ENCODE assay signal across 1 cellular context in the genomic region with DNA sequence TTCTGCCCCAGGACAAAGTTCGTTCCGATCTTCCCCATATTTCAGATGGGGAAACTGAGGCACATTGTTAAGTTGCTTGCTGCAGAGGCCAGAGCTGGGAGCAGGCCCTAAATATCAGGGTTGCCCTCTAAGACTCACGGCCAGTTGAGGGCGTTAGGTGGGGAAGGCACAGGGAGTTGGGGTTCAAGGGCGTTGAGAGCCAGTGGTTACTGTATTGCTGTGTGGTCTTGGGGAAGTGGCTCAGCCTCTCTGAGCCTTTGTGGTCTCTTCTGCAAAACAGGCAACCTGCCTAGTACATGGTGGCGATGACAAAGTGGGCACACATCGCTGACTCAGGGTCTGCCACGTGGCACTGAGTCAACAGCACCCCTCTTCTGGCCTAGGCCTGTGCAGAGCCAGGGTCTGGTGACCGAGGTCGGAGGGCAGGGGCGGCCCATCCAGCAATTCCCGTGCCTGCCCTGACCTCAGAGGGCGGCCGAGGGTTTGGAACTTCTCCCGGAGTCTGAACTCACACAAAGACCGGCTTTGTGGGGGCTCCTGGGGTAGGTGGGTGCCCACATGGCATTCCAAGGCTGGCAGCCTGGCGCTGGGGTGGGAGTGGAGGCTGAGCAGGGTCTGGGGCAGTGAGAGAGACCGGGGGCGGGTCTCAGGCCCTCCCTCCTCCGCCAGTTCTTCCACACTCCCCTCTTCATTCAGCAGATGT.
TF ChIP-seq lines count a peak whose summit lies in the region.

No MANE protein-coding gene starts in this region.

TF ChIP-seq in HEK293, 187 proteins besides CTCF, POLR2A, EP300 and RAD21:
- TF ChIP-seq, protein P1, sequence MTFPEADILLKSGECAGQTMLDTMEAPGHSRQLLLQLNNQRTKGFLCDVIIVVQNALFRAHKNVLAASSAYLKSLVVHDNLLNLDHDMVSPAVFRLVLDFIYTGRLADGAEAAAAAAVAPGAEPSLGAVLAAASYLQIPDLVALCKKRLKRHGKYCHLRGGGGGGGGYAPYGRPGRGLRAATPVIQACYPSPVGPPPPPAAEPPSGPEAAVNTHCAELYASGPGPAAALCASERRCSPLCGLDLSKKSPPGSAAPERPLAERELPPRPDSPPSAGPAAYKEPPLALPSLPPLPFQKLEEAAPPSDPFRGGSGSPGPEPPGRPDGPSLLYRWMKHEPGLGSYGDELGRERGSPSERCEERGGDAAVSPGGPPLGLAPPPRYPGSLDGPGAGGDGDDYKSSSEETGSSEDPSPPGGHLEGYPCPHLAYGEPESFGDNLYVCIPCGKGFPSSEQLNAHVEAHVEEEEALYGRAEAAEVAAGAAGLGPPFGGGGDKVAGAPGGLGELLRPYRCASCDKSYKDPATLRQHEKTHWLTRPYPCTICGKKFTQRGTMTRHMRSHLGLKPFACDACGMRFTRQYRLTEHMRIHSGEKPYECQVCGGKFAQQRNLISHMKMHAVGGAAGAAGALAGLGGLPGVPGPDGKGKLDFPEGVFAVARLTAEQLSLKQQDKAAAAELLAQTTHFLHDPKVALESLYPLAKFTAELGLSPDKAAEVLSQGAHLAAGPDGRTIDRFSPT (tag by site-specific recombination; IDR thresholded peaks at IDR 0.05): 0 out of 2 replicates have a peak, but pooled peaks have one; percentile 27
- TF ChIP-seq GLIS2 (tag by site-specific recombination; IDR thresholded peaks at IDR 0.05) (no peak), EGR2 (tag by site-specific recombination; IDR thresholded peaks at IDR 0.05; ENCODE audit: low read depth) (peak; percentile 10; the same call in 1 of the 2 replicates), ZNF768 (tag by site-specific recombination; IDR thresholded peaks at IDR 0.05) (peak; percentile 80; the same call in 1 of the 2 replicates)
